ENCODE assay signal across 26 cellular contexts in the genomic region with DNA sequence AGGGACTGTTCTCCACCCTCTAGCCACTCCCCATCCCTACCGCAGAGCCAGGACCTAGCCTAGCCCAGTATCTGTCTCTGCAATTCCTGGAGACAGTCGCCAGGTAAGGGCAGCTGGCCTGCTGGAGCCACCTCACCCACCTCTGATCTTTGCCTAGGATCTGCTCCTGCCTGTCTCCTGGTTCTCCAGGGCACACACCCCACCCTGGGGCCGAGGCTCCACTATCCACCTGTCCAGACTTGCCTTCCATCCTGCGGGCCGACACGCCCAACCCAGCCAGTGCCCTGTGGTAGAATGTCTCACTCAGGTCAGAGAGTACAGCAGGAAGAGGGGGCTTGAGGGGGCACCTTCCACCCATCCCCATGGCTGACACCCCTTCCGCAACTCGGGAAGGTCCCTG. TPM values are rescaled to one million over a fixed set of nuclear protein-coding genes. Genes with fewer than 3 reads are reported as not detected.
DNase-seq lines count a peak whose midpoint lies in the region; ATAC-seq, FAIRE-seq and TF ChIP-seq lines count a peak whose summit lies in the region.
"Had no signal": no experiment of that assay in that cellular context is flagged by ENCODE, and none has a peak within 500 bp of the region (broad histone marks: within the 10 kb centered on the region; RNA-seq: fewer than 3 reads in every experiment).

No MANE protein-coding gene starts in this region.

- H3K79me2 ChIP-seq in H1 (ENCODE audit: control insufficient read depth in 1 of 2, insufficient read depth in 2 of 2, low read length in 2 of 2), result no peaks in the 10 kb centered on the region

- H3K79me1 ChIP-seq in H1 (ENCODE audit: low read depth, low read length), result no peaks in the 10 kb centered on the region
- H3K79me1 ChIP-seq in neuronal stem cell (ENCODE audit: low read depth, low read length), result no peaks in the 10 kb centered on the region

- H4K20me1 ChIP-seq in H1 (replicated peaks in 1 of 2; ENCODE audit: control insufficient read depth in 1 of 2, insufficient read depth in 2 of 2, low read length in 2 of 2), result no peaks in the 10 kb centered on the region

- H2BK5ac ChIP-seq in H1 (ENCODE audit: low read depth, low read length), result no peak overlapping the region
- H2BK5ac ChIP-seq in neuronal stem cell (ENCODE audit: low read length), result no peak overlapping the region

- no peak for FAIRE-seq in H1 (lab: Jason Lieb, UNC)
- FAIRE-seq: HTR-8/SVneo had no signal

- no peaks in the 10 kb centered on the region for H3K9me3 Mint-ChIP-seq in CD4-positive, alpha-beta T cell
- H3K9me3 Mint-ChIP-seq: activated B cell treated with CpG ODN at 0.5 μM for 24 hours; activated naive CD8-positive, alpha-beta T cell treated with anti-CD3 and anti-CD28 coated beads, Interleukin-2, amount 50 U/mL, for 24 hours; activated T-cell treated with anti-CD3 and anti-CD28 coated beads, Interleukin-2, amount 50 U/mL, for 72 hours; brain; dendritic cell treated with granulocyte-macrophage colony-stimulating factor and Interleukin-4, amounts not matched to agents 40 ng/mL and 50 ng/mL, for 4 days; nephron progenitor cell; T-helper 1 cell treated with Interleukin-12 subunit alpha and Interleukin-12 subunit beta and Interleukin-4 antibody, amounts not matched to agents 30 μg/mL and 1 μg/mL, for 36 hours had no signal

- no peak for TF ChIP-seq RAD21 in H1 (IDR thresholded peaks at IDR 0.05 in 1 of 2, conservative IDR thresholded peaks at IDR 0.05 in 1 of 2; ENCODE audit: low read depth in 2 of 2, low read length in 2 of 2)

- H3K4me3 Mint-ChIP-seq in CD4-positive, alpha-beta T cell, result no peak overlapping the region
- H3K4me3 Mint-ChIP-seq: activated B cell treated with CpG ODN at 0.5 μM for 24 hours; activated naive CD8-positive, alpha-beta T cell treated with anti-CD3 and anti-CD28 coated beads, Interleukin-2, amount 50 U/mL, for 24 hours; brain; dendritic cell treated with granulocyte-macrophage colony-stimulating factor and Interleukin-4, amounts not matched to agents 40 ng/mL and 50 ng/mL, for 4 days; nephron progenitor cell had no signal

- H3K27ac Mint-ChIP-seq in CD4-positive, alpha-beta T cell, result peak overlapping the region; percentile 93
- H3K27ac Mint-ChIP-seq: activated B cell treated with CpG ODN at 0.5 μM for 24 hours; activated naive CD8-positive, alpha-beta T cell treated with anti-CD3 and anti-CD28 coated beads, Interleukin-2, amount 50 U/mL, for 24 hours; activated T-cell treated with anti-CD3 and anti-CD28 coated beads, Interleukin-2, amount 50 U/mL, for 72 hours; brain; dendritic cell treated with granulocyte-macrophage colony-stimulating factor and Interleukin-4, amounts not matched to agents 40 ng/mL and 50 ng/mL, for 4 days; nephron progenitor cell had no signal

- intact Hi-C loops in CD4-positive, alpha-beta T cell (cut with DNase I, micrococcal nuclease), result no loop called here
- intact Hi-C loops in Right ventricle myocardium inferior (cut with DNase I), result loop anchor here (5.0 kb wide), 1 partner anchor 49 kb away; no protein-coding TSS in a partner anchor

- H2BK20ac ChIP-seq in H1 (ENCODE audit: low read length), result no peak overlapping the region

- H4K5ac ChIP-seq in H1 (ENCODE audit: insufficient read length, low read depth, low read length), result no peak overlapping the region

- H3K36me3 Mint-ChIP-seq in CD4-positive, alpha-beta T cell (ENCODE audit: low read depth), result no peaks in the 10 kb centered on the region
- H3K36me3 Mint-ChIP-seq: brain had no signal

- H2AK5ac ChIP-seq in H1 (ENCODE audit: low read depth, low read length), result no peak overlapping the region
- no peak overlapping the region for H2AK5ac ChIP-seq in neuronal stem cell (ENCODE audit: low read depth, low read length)

- peaks cover 45% of the 10 kb centered on the region for H3K4me1 Mint-ChIP-seq in CD4-positive, alpha-beta T cell (ENCODE audit: low read depth)
- H3K4me1 Mint-ChIP-seq: activated B cell treated with CpG ODN at 0.5 μM for 24 hours, brain had no signal

- H2AFZ ChIP-seq in H1 (ENCODE audit: low read length) (no peak overlapping the region), neuronal stem cell (ENCODE audit: low read length) (no peak overlapping the region)

- H4K8ac ChIP-seq in H1 (ENCODE audit: extremely low read depth, insufficient read depth, low read length), result peak overlapping the region; percentile 9; the same call in 1 of the 2 replicates
- peak overlapping the region; percentile 17 for H4K8ac ChIP-seq in neuronal stem cell (ENCODE audit: low read depth, low read length)

- H3K9ac ChIP-seq in H1 (replicated peaks in 1 of 4; ENCODE audit: extremely low read depth in 1 of 4, low read depth in 3 of 4, low read length in 3 of 4), result no peak overlapping the region
- no peak overlapping the region for H3K9ac ChIP-seq in neuronal stem cell (ENCODE audit: low read depth, low read length, poor library complexity)

- no peaks in the 10 kb centered on the region for H3K27me3 ChIP-seq in CD4-positive, alpha-beta T cell (ENCODE audit: control insufficient read depth, insufficient read depth, low read length)
- H3K27me3 ChIP-seq in H1 (replicated peaks in 1 of 4; ENCODE audit: control insufficient read depth in 3 of 4, extremely low read depth in 1 of 4, insufficient read depth in 3 of 4, low read length in 3 of 4) (no peaks in the 10 kb centered on the region; a peak in 1 of 7 replicates), neuronal stem cell (ENCODE audit: control insufficient read depth in 3 of 3, insufficient read depth in 3 of 3, low read depth in 1 of 3, low read length in 3 of 3) (peaks cover 0 to 20% (median 0%) of the 10 kb centered on the region in 3 experiments)

- H3K14ac ChIP-seq in H1 (ENCODE audit: insufficient read length) (no peak overlapping the region), neuronal stem cell (ENCODE audit: low read length) (peak overlapping the region; percentile 64)

- no peaks in the 10 kb centered on the region for H3K23me2 ChIP-seq in H1 (ENCODE audit: low read depth, low read length)

- H3K27ac ChIP-seq in CD4-positive, alpha-beta T cell (ENCODE audit: low read depth, low read length), result no peak overlapping the region
- no peak overlapping the region for H3K27ac ChIP-seq in H1 (ENCODE audit: low read depth, low read length)
- no peak overlapping the region for H3K27ac ChIP-seq in neuronal stem cell (replicated peaks; ENCODE audit: low read length)
- H3K27ac ChIP-seq: prostate gland had no signal

- no peak for TF ChIP-seq POLR2A in H1 (IDR thresholded peaks at IDR 0.05; ENCODE audit: control extremely low read depth in 1 of 2, low read depth in 2 of 2, low read length in 2 of 2)

- no peaks in the 10 kb centered on the region for H3K9me3 ChIP-seq in CD4-positive, alpha-beta T cell (ENCODE audit: control insufficient read depth, low read length)
- H3K9me3 ChIP-seq in H1 (ENCODE audit: insufficient read depth in 2 of 2, low read depth in 1 of 2, low read length in 1 of 2) (no peaks in the 10 kb centered on the region), neuronal stem cell (replicated peaks in 1 of 2; ENCODE audit: control insufficient read depth in 2 of 2, insufficient read depth in 1 of 2, low read depth in 1 of 2, low read length in 2 of 2) (peaks cover 0 to 2% of the 10 kb centered on the region in 2 donors)
- H3K9me3 ChIP-seq: prostate gland had no signal

- H3K23ac ChIP-seq in H1 (ENCODE audit: insufficient read length) (no peak overlapping the region), neuronal stem cell (ENCODE audit: low read depth, low read length, poor library complexity) (no peak overlapping the region)

- CTCF ChIA-PET in CD4-positive, alpha-beta T cell (lab: Charles Lee), result no interaction called here
- CTCF ChIA-PET in H1 (lab: Charles Lee; ENCODE audit: partially characterized antibody) (interaction anchor here (0.6 to 9.5 kb wide), 9 partner anchors 9 to 131 kb away, joined by 3 to 134 read pairs (median 8); a partner anchor contains a TSS), HEK293T (lab: Yijun Ruan, JAX) (interaction anchor here (1.1 kb wide), 1 partner anchor 35 kb away, joined by 3 read pairs; no protein-coding TSS in a partner anchor)

- H2BK15ac ChIP-seq in H1 (ENCODE audit: low read length), result no peak overlapping the region
- H2BK15ac ChIP-seq in neuronal stem cell (ENCODE audit: low read length), result no peak overlapping the region

- H3K4me2 ChIP-seq in H1 (ENCODE audit: insufficient read depth in 1 of 2, low read depth in 2 of 2, low read length in 2 of 2) (no peak overlapping the region), neuronal stem cell (ENCODE audit: insufficient read depth, low read length, poor library complexity, severe bottlenecking) (no peak overlapping the region)

- ATAC-seq in CD4-positive, alpha-beta T cell (ENCODE audit: poor library complexity), result no peak
- ATAC-seq in GM19324 (IDR thresholded peaks at IDR 0.05; ENCODE audit: low FRiP score, unreplicated experiment), result no peak
- ATAC-seq in Right ventricle myocardium inferior, result no peak
- ATAC-seq: activated naive CD8-positive, alpha-beta T cell treated with anti-CD3 and anti-CD28 coated beads, Interleukin-2, amount 50 U/mL, for 24 hours; activated T-cell treated with anti-CD3 and anti-CD28 coated beads, Interleukin-2, amount 50 U/mL, for 72 hours; left cardiac atrium had no signal

- no peak overlapping the region for H3K56ac ChIP-seq in H1 (replicated peaks; ENCODE audit: insufficient read length, low read depth, low read length)

- H3K18ac ChIP-seq in H1 (ENCODE audit: extremely low read depth, low read length) (no peak overlapping the region), neuronal stem cell (ENCODE audit: low read length) (peak overlapping the region; percentile 72)

- H3K4me1 ChIP-seq in H1 (replicated peaks in 1 of 4; ENCODE audit: control insufficient read depth in 3 of 4, insufficient read depth in 4 of 4, low read length in 3 of 4) (peaks cover 0 to 4% (median 3%) of the 10 kb centered on the region in 4 experiments; a peak in 2 of 7 replicates), neuronal stem cell (ENCODE audit: control insufficient read depth in 2 of 2, insufficient read depth in 1 of 2, low read depth in 1 of 2, low read length in 2 of 2) (peaks cover 0 to 2% of the 10 kb centered on the region in 2 donors)

- no peaks in the 10 kb centered on the region for H3K27me3 Mint-ChIP-seq in CD4-positive, alpha-beta T cell
- H3K27me3 Mint-ChIP-seq: activated naive CD8-positive, alpha-beta T cell treated with anti-CD3 and anti-CD28 coated beads, Interleukin-2, amount 50 U/mL, for 24 hours had no signal

- no peaks in the 10 kb centered on the region for H3K36me3 ChIP-seq in H1 (ENCODE audit: control insufficient read depth in 2 of 4, insufficient read depth in 4 of 4, low read length in 3 of 4)
- H3K36me3 ChIP-seq in neuronal stem cell (replicated peaks in 1 of 2; ENCODE audit: control insufficient read depth in 2 of 2, insufficient read depth in 2 of 2, low read length in 2 of 2), result no peaks in the 10 kb centered on the region
- H3K36me3 ChIP-seq: prostate gland had no signal

- no peak for TF ChIP-seq CTCF in CD4-positive, alpha-beta T cell (IDR thresholded peaks at IDR 0.05)
- no peak for TF ChIP-seq CTCF in H1 (IDR thresholded peaks at IDR 0.05; ENCODE audit: control extremely low read depth in 1 of 3, insufficient read depth in 1 of 3, low read depth in 1 of 3, low read length in 3 of 3)

- no peak overlapping the region for H2BK12ac ChIP-seq in H1 (ENCODE audit: low read depth, low read length)
- H2BK12ac ChIP-seq in neuronal stem cell (ENCODE audit: low read length), result no peak overlapping the region

- H3K4me3 ChIP-seq in H1 (ENCODE audit: extremely low read depth in 1 of 4, insufficient read depth in 2 of 4, low read depth in 3 of 4, low read length in 4 of 4), result no peak overlapping the region
- H3K4me3 ChIP-seq in neuronal stem cell (ENCODE audit: low read length in 2 of 2), result no peak overlapping the region
- H3K4me3 ChIP-seq: prostate gland had no signal

- WGBS in H1 (ENCODE audit: extremely low coverage in 1 of 2, insufficient coverage in 1 of 2, insufficient read length in 1 of 2, insufficient replicate concordance in 2 of 2, low coverage in 1 of 2, low lambda C conversion rate in 2 of 2, missing lambda C conversion rate in 1 of 2), 2 experiments, result 97% methylated on average over 7 of the region's 8 CpGs; no CpG with 5 or more reads in 1 of the 2 experiments
- no CpG with 5 or more reads among the region's 8 CpGs for WGBS in neuronal stem cell (ENCODE audit: extremely low coverage in 2 of 2, insufficient read length in 2 of 2, insufficient replicate concordance in 1 of 2), 2 donors

- TF ChIP-seq EP300 in H1 (IDR thresholded peaks at IDR 0.05; ENCODE audit: borderline replicate concordance in 1 of 2, low read depth in 2 of 2, low read length in 2 of 2), result no peak

- no peak overlapping the region for H4K91ac ChIP-seq in H1 (replicated peaks; ENCODE audit: insufficient read length, low read length)
- H4K91ac ChIP-seq in neuronal stem cell (ENCODE audit: low read depth, low read length, poor library complexity), result no peak overlapping the region

- no peak for DNase-seq in CD4-positive, alpha-beta T cell
- peak; percentile 42 for DNase-seq in LoVo (ENCODE audit: low spot score)
- DNase-seq in H1 (ENCODE audit: low read depth in 1 of 2, low spot score in 2 of 2), result no peak
- DNase-seq in neuronal stem cell (ENCODE audit: low spot score), result no peak
- no peak for DNase-seq in HEK293T (ENCODE audit: extremely low spot score)
- no peak for DNase-seq in Kasumi-1 (lab: John Stamatoyannopoulos, UW)
- DNase-seq in Right ventricle myocardium inferior (ENCODE audit: missing footprints), result no peak
- DNase-seq: activated B cell treated with CpG ODN at 0.5 μM for 24 hours; activated CD8-positive, alpha-beta memory T cell treated with anti-CD3 and anti-CD28 coated beads for 24 hours; activated naive CD8-positive, alpha-beta T cell treated with anti-CD3 and anti-CD28 coated beads, Interleukin-2, amount 50 U/mL, for 24 hours; activated T-cell treated with anti-CD3 and anti-CD28 coated beads, Interleukin-2, amount 50 U/mL, for 72 hours; EL; erythroblast; left cardiac atrium; NCI-H1105 treated with DMSO at 0.1 percent for 48 hours; NCI-H524 treated with DMSO at 0.1 percent for 48 hours; nephron progenitor cell; SHP77; stimulated activated CD4-positive, alpha-beta T cell treated with anti-CD3 and anti-CD28 coated beads, Interleukin-4, amount 100 ng/mL, for 4 hours had no signal

- H3K4ac ChIP-seq in H1 (replicated peaks; ENCODE audit: insufficient read length, low read depth, low read length) (no peak overlapping the region), neuronal stem cell (ENCODE audit: low read length) (no peak overlapping the region)

- POLR2A ChIA-PET in CD4-positive, alpha-beta T cell (lab: Charles Lee), result interaction anchor here (0.6 to 5.3 kb wide), 4 partner anchors 9 to 128 kb away, joined by 3 to 98 read pairs (median 36); a partner anchor contains a TSS
- POLR2A ChIA-PET in H1 (lab: Charles Lee; ENCODE audit: partially characterized antibody) (no interaction called here), HEK293T (lab: Yijun Ruan, JAX) (no interaction called here)

- H2BK120ac ChIP-seq in H1 (replicated peaks; ENCODE audit: low read depth, low read length), result no peak overlapping the region
- H2BK120ac ChIP-seq in neuronal stem cell (ENCODE audit: low read depth, low read length), result peak overlapping the region; percentile 36

RNA-seq across cellular contexts. Expression of a gene that starts 15.7 kb away (rescaled TPM):
- total RNA-seq in CD4-positive, alpha-beta T cell, result under 1 TPM; 0.25 to 0.27 TPM
- not detected in 2 replicates for total RNA-seq in H1 (2021; fragmentation: NEBNext Ultra II Directional; extraction: Animal tissue kit (Norgen Biotek cat#: 25700))
- polyA plus RNA-seq in H1 (2011; rRNA removed), result 0.38 TPM in 1 of 2 replicates, not detected in the other
- polyA plus RNA-seq in H1 (2011; cell fraction: cytosol; rRNA removed), result 0.25 TPM
- polyA plus RNA-seq in H1 (2011; cell fraction: nucleus; rRNA removed), result 0.54 TPM
- 0.11 to 0.27 TPM (median 0.25 TPM) in 4 replicates for polyA plus RNA-seq in H1 (2012, experiment 1 of 2)
- not detected for polyA plus RNA-seq in H1 (2012, experiment 2 of 2)
- 0.02 TPM for polyA plus RNA-seq in H1 (2013, experiment 1 of 2)
- not detected for polyA plus RNA-seq in H1 (2013, experiment 2 of 2)
- not detected in 2 replicates for polyA minus RNA-seq in H1 (2011; rRNA and poly(A)+ RNA removed)
- not detected for polyA minus RNA-seq in H1 (2011; cell fraction: cytosol; rRNA and poly(A)+ RNA removed)
- not detected for polyA minus RNA-seq in H1 (2011; cell fraction: nucleus; rRNA and poly(A)+ RNA removed)
- not detected for polyA plus RNA-seq in neuronal stem cell (2013, experiment 1 of 2)
- polyA plus RNA-seq in neuronal stem cell (2013, experiment 2 of 2), result not detected
- 147 TPM for total RNA-seq in Right ventricle myocardium inferior
- total RNA-seq: activated B cell treated with CpG ODN at 0.5 μM for 24 hours; activated T-cell treated with anti-CD3 and anti-CD28 coated beads, Interleukin-2, amount 50 U/mL, for 72 hours; LHCN-M2 had no signal

RNA-seq across cellular contexts. Expression of a gene that starts 29.3 kb away (rescaled TPM):
- 100 to 1,000 TPM in 1 of 2 experiments, 10 to 100 TPM in 1; 99.8 to 106 TPM for total RNA-seq in CD4-positive, alpha-beta T cell
- total RNA-seq in H1 (2021; fragmentation: NEBNext Ultra II Directional; extraction: Animal tissue kit (Norgen Biotek cat#: 25700)), result 2.6 and 3.0 TPM in 2 replicates
- polyA plus RNA-seq in H1 (2011; rRNA removed), result 6.4 and 7.6 TPM in 2 replicates
- polyA plus RNA-seq in H1 (2011; cell fraction: cytosol; rRNA removed), result 4.0 TPM
- 7.0 TPM for polyA plus RNA-seq in H1 (2011; cell fraction: nucleus; rRNA removed)
- polyA plus RNA-seq in H1 (2012, experiment 1 of 2), result 1.9 to 3.7 TPM (median 3.0 TPM) in 4 replicates
- 2.9 TPM for polyA plus RNA-seq in H1 (2012, experiment 2 of 2)
- polyA plus RNA-seq in H1 (2013, experiment 1 of 2), result 4.4 TPM
- 4.8 TPM for polyA plus RNA-seq in H1 (2013, experiment 2 of 2)
- polyA minus RNA-seq in H1 (2011; rRNA and poly(A)+ RNA removed), result 1.7 and 3.2 TPM in 2 replicates
- polyA minus RNA-seq in H1 (2011; cell fraction: cytosol; rRNA and poly(A)+ RNA removed), result 2.7 TPM
- 4.3 TPM for polyA minus RNA-seq in H1 (2011; cell fraction: nucleus; rRNA and poly(A)+ RNA removed)
- 0.96 TPM for polyA plus RNA-seq in neuronal stem cell (2013, experiment 1 of 2)
- polyA plus RNA-seq in neuronal stem cell (2013, experiment 2 of 2), result 1.1 TPM
- 16.3 TPM for total RNA-seq in Right ventricle myocardium inferior

RNA-seq across cellular contexts. Expression of a gene that starts 55.6 kb away (rescaled TPM):
- 10 to 100 TPM; 30.5 to 30.6 TPM for total RNA-seq in CD4-positive, alpha-beta T cell
- total RNA-seq in H1 (2021; fragmentation: NEBNext Ultra II Directional; extraction: Animal tissue kit (Norgen Biotek cat#: 25700)), result 55.0 and 57.9 TPM in 2 replicates
- 44.0 and 50.5 TPM in 2 replicates for polyA plus RNA-seq in H1 (2011; rRNA removed)
- 35.5 TPM for polyA plus RNA-seq in H1 (2011; cell fraction: cytosol; rRNA removed)
- 96.6 TPM for polyA plus RNA-seq in H1 (2011; cell fraction: nucleus; rRNA removed)
- polyA plus RNA-seq in H1 (2012, experiment 1 of 2), result 44.3 to 55.6 TPM (median 49.2 TPM) in 4 replicates
- polyA plus RNA-seq in H1 (2012, experiment 2 of 2), result 61.6 TPM
- polyA plus RNA-seq in H1 (2013, experiment 1 of 2), result 31.4 TPM
- 28.6 TPM for polyA plus RNA-seq in H1 (2013, experiment 2 of 2)
- 65.7 and 66.4 TPM in 2 replicates for polyA minus RNA-seq in H1 (2011; rRNA and poly(A)+ RNA removed)
- 25.9 TPM for polyA minus RNA-seq in H1 (2011; cell fraction: cytosol; rRNA and poly(A)+ RNA removed)
- polyA minus RNA-seq in H1 (2011; cell fraction: nucleus; rRNA and poly(A)+ RNA removed), result 50.5 TPM
- polyA plus RNA-seq in neuronal stem cell (2013, experiment 1 of 2), result 10.4 TPM
- polyA plus RNA-seq in neuronal stem cell (2013, experiment 2 of 2), result 10.7 TPM
- total RNA-seq in Right ventricle myocardium inferior, result 13.0 TPM

Comparison
In these comparisons a context has a peak if more than half of its experiments do, and no peak if none do; other contexts are left out.
1. RNA of a gene that starts 15.7 kb away (total RNA-seq): 147 TPM in Right ventricle myocardium inferior (single experiment); 0.25 to 0.27 TPM in CD4-positive, alpha-beta T cell and not detected in H1; every median in the first group is over 100 times any median in the second.